8 cellular contexts compared by ENCODE assay signal in the genomic region with DNA sequence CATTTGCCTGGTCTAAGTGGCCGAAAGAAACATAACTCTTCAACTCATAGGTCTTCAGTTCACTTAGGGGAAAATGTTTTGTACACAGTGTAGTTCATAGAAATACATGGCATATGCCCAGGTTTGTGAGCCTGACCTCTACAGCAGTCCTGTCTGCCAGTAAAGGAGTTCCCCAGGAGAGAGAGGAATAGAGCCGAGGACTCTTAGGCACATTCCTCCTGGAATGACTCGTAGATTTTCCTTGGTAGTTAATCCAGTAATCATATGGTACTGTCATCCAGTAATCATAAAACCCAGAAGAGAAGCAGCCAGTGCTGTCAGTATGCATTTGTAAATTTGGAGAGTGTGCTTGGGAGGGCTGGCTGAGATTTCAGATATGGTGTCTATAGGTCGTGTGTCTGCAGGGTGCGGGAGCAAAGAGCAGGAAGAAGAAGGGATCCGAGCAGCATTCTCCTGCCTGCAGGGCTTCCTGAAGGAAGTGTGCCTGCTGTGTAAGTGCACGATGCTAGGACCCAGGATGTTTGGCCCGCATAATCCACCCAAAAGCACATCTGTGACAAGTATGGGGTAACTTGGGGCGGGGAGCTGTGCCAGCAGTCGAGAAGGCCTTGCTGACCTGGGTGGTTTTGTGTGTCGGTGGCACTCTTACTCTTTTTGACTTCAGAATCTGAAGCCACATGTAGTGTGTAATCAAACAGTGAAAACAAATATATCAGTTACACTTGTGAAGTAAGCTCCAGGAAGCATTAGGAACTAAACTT. TPM values are rescaled to one million over a fixed set of nuclear protein-coding genes. Genes with fewer than 3 reads are reported as not detected.
DNase-seq lines count a peak whose midpoint lies in the region; ATAC-seq and TF ChIP-seq lines count a peak whose summit lies in the region.

No MANE protein-coding gene starts in this region.

- H3K4me1 ChIP-seq in RWPE2 (ENCODE audit: insufficient read depth, poor library complexity, severe bottlenecking) (peaks cover 25% of the 10 kb centered on the region), gastroesophageal sphincter (peaks cover 16 to 61% (median 30%) of the 10 kb centered on the region in 3 donors), sigmoid colon (peaks cover 0 to 59% (median 54%) of the 10 kb centered on the region in 4 donors)

- H3K27me3 ChIP-seq in RWPE2 (ENCODE audit: insufficient read depth, poor library complexity, severe bottlenecking) (no peaks in the 10 kb centered on the region), gastroesophageal sphincter (no peaks in the 10 kb centered on the region), sigmoid colon (no peaks in the 10 kb centered on the region)

- ATAC-seq in RWPE2 (ENCODE audit: low read depth), result peak; percentile 73; the same call in 2 of the 3 replicates
- ATAC-seq in gastroesophageal sphincter, result peak; percentile 61
- ATAC-seq in HG02981 (IDR thresholded peaks at IDR 0.05; ENCODE audit: unreplicated experiment), result no peak

- no peak for TF ChIP-seq CTCF in RWPE2 (IDR thresholded peaks at IDR 0.05; ENCODE audit: poor library complexity, severe bottlenecking)
- TF ChIP-seq CTCF in gastroesophageal sphincter (IDR thresholded peaks at IDR 0.05), result no peak
- TF ChIP-seq CTCF in sigmoid colon (IDR thresholded peaks at IDR 0.05), result no peak

- WGBS in gastroesophageal sphincter (ENCODE audit: low coverage in 1 of 2), 2 donors, result 30 to 32% methylated on average over 6 to 7 of the region's 11 CpGs
- WGBS in sigmoid colon, 2 donors, result 83 to 87% methylated on average over 11 of the region's 11 CpGs

- H3K27ac ChIP-seq in RWPE2 (ENCODE audit: poor library complexity, severe bottlenecking) (peak overlapping the region; percentile 5), gastroesophageal sphincter (peak overlapping the region in 3 of 4 donors; percentile 66 to 74 (median 69)), sigmoid colon (peak overlapping the region; percentile 50 to 76 (median 67))

- DNase-seq in GM03348 (ENCODE audit: low spot score) (peak; percentile 57), RWPE2 (ENCODE audit: low spot score) (no peak), sigmoid colon (no peak), OCI-M2 (lab: John Stamatoyannopoulos, UW; ENCODE audit: unreplicated experiment) (no peak), Ammon's horn (ENCODE audit: low spot score) (no peak), NCI-H748 (lab: John Stamatoyannopoulos, UW; ENCODE audit: unreplicated experiment) (no peak)

- no peak overlapping the region for H3K4me3 ChIP-seq in RWPE2 (ENCODE audit: severe bottlenecking)
- no peak overlapping the region for H3K4me3 ChIP-seq in gastroesophageal sphincter
- H3K4me3 ChIP-seq in sigmoid colon, result no peak overlapping the region

- intact Hi-C loops in sigmoid colon (cut with DNase I), result no loop called here

- TF ChIP-seq EP300 in gastroesophageal sphincter (IDR thresholded peaks at IDR 0.05) (no peak), sigmoid colon (IDR thresholded peaks at IDR 0.05) (peak in 1 of 4 donors; percentile 68)

- H3K9me3 ChIP-seq in RWPE2 (ENCODE audit: severe bottlenecking), result no peaks in the 10 kb centered on the region
- H3K9me3 ChIP-seq in gastroesophageal sphincter, result no peaks in the 10 kb centered on the region
- H3K9me3 ChIP-seq in sigmoid colon, result no peaks in the 10 kb centered on the region

- TF ChIP-seq POLR2A in gastroesophageal sphincter (IDR thresholded peaks at IDR 0.05) (no peak), sigmoid colon (IDR thresholded peaks at IDR 0.05) (no peak)

- H3K36me3 ChIP-seq in RWPE2 (ENCODE audit: low read depth) (peaks cover 86% of the 10 kb centered on the region), gastroesophageal sphincter (peaks cover 5 to 53% of the 10 kb centered on the region in 2 donors), sigmoid colon (peaks cover 31 to 52% (median 37%) of the 10 kb centered on the region in 4 donors)

RNA-seq across cellular contexts. Expression of gene EIF4H, which starts 13.9 kb away (rescaled TPM):
- total RNA-seq in gastroesophageal sphincter (100 to 1,000 TPM; 291 to 344 (median 322) TPM), sigmoid colon (100 to 1,000 TPM; 201 to 274 (median 228) TPM)
- polyA plus RNA-seq in sigmoid colon, result 100 to 1,000 TPM; 196 to 258 (median 224) TPM

RNA-seq across cellular contexts. Expression of gene LAT2, which starts 21.7 kb away (rescaled TPM):
- total RNA-seq in gastroesophageal sphincter (1 to 10 TPM; 2.8 to 8.2 (median 4.8) TPM), sigmoid colon (10 to 100 TPM in 1 of 4 donors, 1 to 10 TPM in 3; 2.5 to 13.0 (median 4.4) TPM)
- polyA plus RNA-seq in sigmoid colon, result 10 to 100 TPM in 2 of 3 donors, 1 to 10 TPM in 1; 4.8 to 31.1 (median 16.2) TPM

Comparison
In these comparisons a context has a peak if more than half of its experiments do, and no peak if none do; other contexts are left out.
1. H3K27ac ChIP-seq: peak in every context shown above with its lines; median percentile 69 in gastroesophageal sphincter; 67 in sigmoid colon; 5 in RWPE2.